In the genomic region with DNA sequence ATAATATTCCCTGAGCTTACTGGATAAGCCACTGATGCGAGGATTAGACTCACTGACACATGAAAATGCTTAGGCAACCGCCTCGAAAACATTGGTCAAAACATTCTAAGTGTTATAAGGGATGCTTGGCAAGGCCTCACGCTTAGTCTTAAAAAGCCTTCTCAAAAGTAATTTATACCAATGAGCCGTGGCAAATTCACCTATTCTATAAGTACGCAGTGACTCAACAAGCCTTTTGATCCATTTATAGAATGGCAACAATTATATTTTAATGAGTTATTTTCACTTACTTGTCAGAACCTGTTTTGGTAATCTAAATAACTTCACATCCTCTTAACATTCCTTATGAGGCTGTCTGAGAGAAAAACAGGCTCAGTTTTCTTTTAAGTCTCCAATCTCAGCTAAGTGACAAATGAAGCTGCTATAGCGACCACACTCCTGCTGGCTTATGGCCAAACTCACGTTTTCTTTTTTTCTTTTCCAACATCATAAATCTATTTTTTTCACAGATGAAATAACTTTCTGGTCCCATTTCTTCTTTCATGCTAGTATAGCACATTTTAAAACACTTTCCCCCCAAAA, we compare ENCODE assay signal across 9 cellular contexts.
DNase-seq lines count a peak whose midpoint lies in the region; ATAC-seq and TF ChIP-seq lines count a peak whose summit lies in the region.
"Had no signal": no experiment of that assay in that cellular context is flagged by ENCODE, and none has a peak within 500 bp of the region (broad histone marks: within the 10 kb centered on the region; RNA-seq: fewer than 3 reads in every experiment).

No MANE protein-coding gene starts in this region.

- peaks cover 64% of the 10 kb centered on the region for H3K4me1 Mint-ChIP-seq in activated naive CD4-positive, alpha-beta T cell treated with anti-CD3 and anti-CD28 coated beads, Interleukin-2, amount 50 U/mL, for 24 hours
- peaks cover 80% of the 10 kb centered on the region for H3K4me1 Mint-ChIP-seq in activated naive CD8-positive, alpha-beta T cell treated with anti-CD3 and anti-CD28 coated beads, Interleukin-2, amount 50 U/mL, for 24 hours
- peaks cover 49% of the 10 kb centered on the region for H3K4me1 Mint-ChIP-seq in type B pancreatic cell (ENCODE audit: unreplicated experiment)

- H3K4me3 ChIP-seq in left lung (peak overlapping the region; percentile 27 to 29), MG63 (no peak overlapping the region)
- H3K4me3 ChIP-seq: SJSA1 had no signal

- H3K27ac Mint-ChIP-seq in activated naive CD4-positive, alpha-beta T cell treated with anti-CD3 and anti-CD28 coated beads, Interleukin-2, amount 50 U/mL, for 24 hours: peak overlapping the region; percentile 99
- H3K27ac Mint-ChIP-seq in activated naive CD8-positive, alpha-beta T cell treated with anti-CD3 and anti-CD28 coated beads, Interleukin-2, amount 50 U/mL, for 24 hours: peak overlapping the region; percentile 91
- peak overlapping the region; percentile 96 for H3K27ac Mint-ChIP-seq in type B pancreatic cell

- peak overlapping the region; percentile 98 for H3K4me3 Mint-ChIP-seq in activated naive CD4-positive, alpha-beta T cell treated with anti-CD3 and anti-CD28 coated beads, Interleukin-2, amount 50 U/mL, for 24 hours
- peak overlapping the region; percentile 83 for H3K4me3 Mint-ChIP-seq in activated naive CD8-positive, alpha-beta T cell treated with anti-CD3 and anti-CD28 coated beads, Interleukin-2, amount 50 U/mL, for 24 hours
- H3K4me3 Mint-ChIP-seq in type B pancreatic cell: peak overlapping the region; percentile 91

- H3K27me3 Mint-ChIP-seq in activated naive CD4-positive, alpha-beta T cell treated with anti-CD3 and anti-CD28 coated beads, Interleukin-2, amount 50 U/mL, for 24 hours: no peaks in the 10 kb centered on the region
- no peaks in the 10 kb centered on the region for H3K27me3 Mint-ChIP-seq in activated naive CD8-positive, alpha-beta T cell treated with anti-CD3 and anti-CD28 coated beads, Interleukin-2, amount 50 U/mL, for 24 hours
- H3K27me3 Mint-ChIP-seq in type B pancreatic cell: no peaks in the 10 kb centered on the region

- H3K9me3 Mint-ChIP-seq in activated naive CD4-positive, alpha-beta T cell treated with anti-CD3 and anti-CD28 coated beads, Interleukin-2, amount 50 U/mL, for 24 hours: no peaks in the 10 kb centered on the region
- no peaks in the 10 kb centered on the region for H3K9me3 Mint-ChIP-seq in activated naive CD8-positive, alpha-beta T cell treated with anti-CD3 and anti-CD28 coated beads, Interleukin-2, amount 50 U/mL, for 24 hours
- H3K9me3 Mint-ChIP-seq in type B pancreatic cell: peaks cover 1% of the 10 kb centered on the region

- no peaks in the 10 kb centered on the region for H3K9me3 ChIP-seq in left lung
- H3K9me3 ChIP-seq in MG63: no peaks in the 10 kb centered on the region
- H3K9me3 ChIP-seq: SJSA1 had no signal

- H3K36me3 ChIP-seq in left lung: no peaks in the 10 kb centered on the region
- peaks cover 26% of the 10 kb centered on the region for H3K36me3 ChIP-seq in MG63
- H3K36me3 ChIP-seq: SJSA1 had no signal

- H3K27ac ChIP-seq in left lung: peak overlapping the region; percentile 26 to 63
- H3K27ac ChIP-seq: SJSA1 had no signal

- ATAC-seq in activated naive CD8-positive, alpha-beta T cell treated with anti-CD3 and anti-CD28 coated beads, Interleukin-2, amount 50 U/mL, for 24 hours: no peak
- ATAC-seq in left lung: peak; percentile 43

- no peaks in the 10 kb centered on the region for H3K27me3 ChIP-seq in left lung
- no peaks in the 10 kb centered on the region for H3K27me3 ChIP-seq in MG63
- H3K27me3 ChIP-seq: SJSA1 had no signal

- H3K36me3 Mint-ChIP-seq in activated naive CD4-positive, alpha-beta T cell treated with anti-CD3 and anti-CD28 coated beads, Interleukin-2, amount 50 U/mL, for 24 hours: peaks cover under 1% of the 10 kb centered on the region
- no peaks in the 10 kb centered on the region for H3K36me3 Mint-ChIP-seq in activated naive CD8-positive, alpha-beta T cell treated with anti-CD3 and anti-CD28 coated beads, Interleukin-2, amount 50 U/mL, for 24 hours (ENCODE audit: low read depth)
- peaks cover 9% of the 10 kb centered on the region for H3K36me3 Mint-ChIP-seq in type B pancreatic cell

- intact Hi-C loops in left lung (cut with DNase I) (no loop called here), posterior cingulate gyrus (cut with DNase I) (no loop called here)

- peaks cover 0 to 38% of the 10 kb centered on the region in 2 donors for H3K4me1 ChIP-seq in left lung

- DNase-seq in activated naive CD4-positive, alpha-beta T cell treated with anti-CD3 and anti-CD28 coated beads, Interleukin-2, amount 50 U/mL, for 16 hours: no peak
- DNase-seq in activated naive CD8-positive, alpha-beta T cell treated with anti-CD3 and anti-CD28 coated beads, Interleukin-2, amount 50 U/mL, for 24 hours: no peak
- DNase-seq in left lung (no peak), type B pancreatic cell (ENCODE audit: extremely low spot score, unreplicated experiment) (no peak), MG63 (no peak), posterior cingulate gyrus (no peak), AG08395 (ENCODE audit: low spot score) (no peak)

- TF ChIP-seq CTCF in left lung (IDR thresholded peaks at IDR 0.05) (no peak), type B pancreatic cell (conservative IDR thresholded peaks at IDR 0.05) (no peak)
